Comparison of ENCODE assay signal across 8 cellular contexts in genomic region chr19:12793290-12794195, GRCh38. TPM values are rescaled to one million over a fixed set of nuclear protein-coding genes. Genes with fewer than 3 reads are reported as not detected.
A peak's percentile ranks its signal among the peaks of the same experiment; 100 is the strongest.
DNase-seq lines count a peak whose midpoint lies in the region; ATAC-seq and TF ChIP-seq lines count a peak whose summit lies in the region.

No MANE protein-coding gene starts in this region.

- ATAC-seq in HG03378 (IDR thresholded peaks at IDR 0.05; ENCODE audit: unreplicated experiment), result peak; percentile 23

- H3K27me3 Mint-ChIP-seq in dendritic cell treated with granulocyte-macrophage colony-stimulating factor and Interleukin-4, amounts not matched to agents 40 ng/mL and 50 ng/mL, for 4 days, result no peaks in the 10 kb centered on the region

- under 1% methylated on average over 81 of the region's 81 CpGs for WGBS in liver

- H3K9me3 Mint-ChIP-seq in dendritic cell treated with granulocyte-macrophage colony-stimulating factor and Interleukin-4, amounts not matched to agents 40 ng/mL and 50 ng/mL, for 4 days, result no peaks in the 10 kb centered on the region

- TF ChIP-seq RAD21 in liver (IDR thresholded peaks at IDR 0.05), result peak in 1 of 2 donors; percentile 18

- no peak overlapping the region for H3K27ac Mint-ChIP-seq in dendritic cell treated with granulocyte-macrophage colony-stimulating factor and Interleukin-4, amounts not matched to agents 40 ng/mL and 50 ng/mL, for 4 days

- intact Hi-C loops in dendritic cell treated with granulocyte-macrophage colony-stimulating factor and Interleukin-4, amounts not matched to agents 40 ng/mL and 50 ng/mL, for 4 days (cut with micrococcal nuclease), result no loop called here

- H3K4me1 Mint-ChIP-seq in dendritic cell treated with granulocyte-macrophage colony-stimulating factor and Interleukin-4, amounts not matched to agents 40 ng/mL and 50 ng/mL, for 4 days (ENCODE audit: low read depth), result peaks cover 47% of the 10 kb centered on the region

- no peak for TF ChIP-seq CTCF in liver (IDR thresholded peaks at IDR 0.05; ENCODE audit: low read depth, low read length, missing input control)

- no peaks in the 10 kb centered on the region for H3K9me3 ChIP-seq in liver (ENCODE audit: control insufficient read depth in 4 of 4, low read length in 3 of 4)

- H3K27me3 ChIP-seq in liver (ENCODE audit: control insufficient read depth in 4 of 4, insufficient read depth in 4 of 4, low read length in 3 of 4), result no peaks in the 10 kb centered on the region

- peaks cover 2 to 33% (median 21%) of the 10 kb centered on the region in 4 donors for H3K4me1 ChIP-seq in liver (ENCODE audit: control insufficient read depth in 4 of 4, insufficient read depth in 4 of 4, low read length in 3 of 4)

- H3K9ac ChIP-seq in liver (ENCODE audit: low read depth in 1 of 2, low read length in 2 of 2), result peak overlapping the region; percentile 98 to 100

- peak overlapping the region; percentile 83 to 99 (median 98) for H3K4me3 ChIP-seq in liver (ENCODE audit: low read depth in 1 of 3, low read length in 3 of 3)

- peaks cover 59% of the 10 kb centered on the region for H3K36me3 Mint-ChIP-seq in dendritic cell treated with granulocyte-macrophage colony-stimulating factor and Interleukin-4, amounts not matched to agents 40 ng/mL and 50 ng/mL, for 4 days (ENCODE audit: low read depth)

- H3K4me3 Mint-ChIP-seq in dendritic cell treated with granulocyte-macrophage colony-stimulating factor and Interleukin-4, amounts not matched to agents 40 ng/mL and 50 ng/mL, for 4 days, result peak overlapping the region; percentile 95

- peak overlapping the region; percentile 98 to 99 for H3K27ac ChIP-seq in liver (ENCODE audit: low read depth in 1 of 2, low read length in 2 of 2)

- peak; percentile 73 for DNase-seq in SIG-M5 treated with dmso at 0.1 percent for 504 hours (lab: John Stamatoyannopoulos, UW; ENCODE audit: unreplicated experiment)
- DNase-seq in SIG-M5 (lab: John Stamatoyannopoulos, UW), result no peak
- DNase-seq in NCI-H526 (lab: John Stamatoyannopoulos, UW), result peak; percentile 54 to 87
- peak; percentile 92 to 95 for DNase-seq in activated CD4-positive, alpha-beta T cell treated with anti-CD3 and anti-CD28 coated beads, Interleukin-2, amount 50 U/mL, for 4 hours
- peak; percentile 95 for DNase-seq in stimulated activated CD4-positive, alpha-beta T cell treated with anti-CD3 and anti-CD28 coated beads, Interleukin-4, amount 100 ng/mL, for 1 hour

- peaks cover 0 to 3% (median under 1%) of the 10 kb centered on the region in 4 donors for H3K36me3 ChIP-seq in liver (ENCODE audit: control insufficient read depth in 4 of 4, insufficient read depth in 3 of 4, low read depth in 1 of 4, low read length in 3 of 4)

TF ChIP-seq in liver, 16 proteins besides CTCF, POLR2A, EP300 and RAD21:
- TF ChIP-seq REST (IDR thresholded peaks at IDR 0.05) (peak; percentile 88), TAF1 (conservative IDR thresholded peaks at IDR 0.05) (peak; percentile 59), SP1 (IDR thresholded peaks at IDR 0.05) (peak; percentile 46), FOXA2 (IDR thresholded peaks at IDR 0.05) (peak; percentile 13), FOXA1 (IDR thresholded peaks at IDR 0.05) (no peak), YY1 (IDR thresholded peaks at IDR 0.05) (peak; percentile 69), EGR1 (IDR thresholded peaks at IDR 0.05; ENCODE audit: low read depth in 2 of 2) (peak; percentile 70 to 75), JUND (IDR thresholded peaks at IDR 0.05) (peak; percentile 7 to 56), GABPA (IDR thresholded peaks at IDR 0.05 in 1 of 2, conservative IDR thresholded peaks at IDR 0.05 in 1 of 2) (peak in 1 of 2 donors; percentile 67), HNF4A (conservative IDR thresholded peaks at IDR 0.05) (no peak)

RNA-seq across cellular contexts. Expression of gene JUNB, which starts 2.3 kb away (rescaled TPM):
- total RNA-seq in liver, result 10 to 100 TPM; 68.6 to 79.2 TPM
- 10 to 100 TPM; 32.7 to 44.6 TPM for polyA plus RNA-seq in liver

RNA-seq across cellular contexts. Expression of gene PRDX2, which starts 8.1 kb away (rescaled TPM):
- 1,000 to 10,000 TPM in 1 of 2 donors, 100 to 1,000 TPM in 1; 222 to 1,737 TPM for total RNA-seq in liver
- polyA plus RNA-seq in liver, result 100 to 1,000 TPM; 265 to 301 TPM

RNA-seq across cellular contexts. Expression of gene THSD8, which starts 8.3 kb away (rescaled TPM):
- total RNA-seq in liver, result under 1 TPM in 1 of 2 donors, not detected in 1; 0.33 TPM
- under 1 TPM; 0.22 to 0.35 TPM for polyA plus RNA-seq in liver

RNA-seq across cellular contexts. Expression of gene RNASEH2A, which starts 12.8 kb away (rescaled TPM):
- 10 to 100 TPM in 1 of 2 donors, 1 to 10 TPM in 1; 1.8 to 17.5 TPM for total RNA-seq in liver
- polyA plus RNA-seq in liver, result 1 to 10 TPM; 2.3 to 4.6 TPM

RNA-seq across cellular contexts. Expression of gene HOOK2, which starts 18.2 kb away (rescaled TPM):
- 10 to 100 TPM; 11.3 to 36.4 TPM for total RNA-seq in liver
- 10 to 100 TPM; 12.9 to 17.0 TPM for polyA plus RNA-seq in liver
